ENCODE assay signal across 24 cellular contexts in genomic region chr1:201636065-201636464, GRCh38.
DNase-seq lines count a peak whose midpoint lies in the region; ATAC-seq, FAIRE-seq and TF ChIP-seq lines count a peak whose summit lies in the region.
"Had no signal": no experiment of that assay in that cellular context is flagged by ENCODE, and none has a peak within 500 bp of the region (broad histone marks: within the 10 kb centered on the region; RNA-seq: fewer than 3 reads in every experiment).

No MANE protein-coding gene starts in this region.

- TF ChIP-seq EP300 in upper lobe of left lung (IDR thresholded peaks at IDR 0.05), result no peak

- no peaks in the 10 kb centered on the region for H3K4me1 Mint-ChIP-seq in activated T-cell treated with anti-CD3 and anti-CD28 coated beads, Interleukin-2, amount 50 U/mL, for 72 hours (ENCODE audit: low read depth)
- H3K4me1 Mint-ChIP-seq in activated T-cell treated with anti-CD3 and anti-CD28 coated beads, Interleukin-2, amount 50 U/mL, for 24 hours (ENCODE audit: low read depth), result no peaks in the 10 kb centered on the region
- H3K4me1 Mint-ChIP-seq in chondrocyte (ENCODE audit: low read depth), result peaks cover 23% of the 10 kb centered on the region

- ATAC-seq in activated T-cell treated with anti-CD3 and anti-CD28 coated beads, Interleukin-2, amount 50 U/mL, for 72 hours (replicated peaks in 1 of 2), result no peak
- ATAC-seq in upper lobe of left lung (ENCODE audit: low FRiP score in 2 of 2), result no peak
- no peak for ATAC-seq in HG03280 (IDR thresholded peaks at IDR 0.05; ENCODE audit: unreplicated experiment)
- ATAC-seq: A549 had no signal

- peak overlapping the region; percentile 41 for H2AK5ac ChIP-seq in mesenchymal stem cell (ENCODE audit: low read length, severe bottlenecking)

- no CpG with 5 or more reads among the region's 1 CpG for WGBS in mesenchymal stem cell
- WGBS in upper lobe of left lung, 2 donors, result 94% methylated on average over 1 of the region's 1 CpG; no CpG with 5 or more reads in 1 of the 2 donors

- H3K4me3 Mint-ChIP-seq in activated T-cell treated with anti-CD3 and anti-CD28 coated beads, Interleukin-2, amount 50 U/mL, for 72 hours, result no peak overlapping the region
- no peak overlapping the region for H3K4me3 Mint-ChIP-seq in activated T-cell treated with anti-CD3 and anti-CD28 coated beads, Interleukin-2, amount 50 U/mL, for 24 hours
- H3K4me3 Mint-ChIP-seq in chondrocyte (ENCODE audit: unreplicated experiment), result no peak overlapping the region
- H3K4me3 Mint-ChIP-seq: dendritic cell treated with granulocyte-macrophage colony-stimulating factor and Interleukin-4, amounts not matched to agents 40 ng/mL and 50 ng/mL, for 4 days; nephron had no signal

- peak overlapping the region; percentile 88 for H4K8ac ChIP-seq in mesenchymal stem cell (ENCODE audit: low read length)

- H2BK120ac ChIP-seq in mesenchymal stem cell (ENCODE audit: low read depth, low read length), result peak overlapping the region; percentile 96

- no peak overlapping the region for H2AFZ ChIP-seq in mesenchymal stem cell (ENCODE audit: low read depth, low read length)

- no peak overlapping the region for H3K14ac ChIP-seq in mesenchymal stem cell (ENCODE audit: low read length in 2 of 2)

- no peak for DNase-seq in activated T-cell treated with anti-CD3 and anti-CD28 coated beads, Interleukin-2, amount 50 U/mL, for 72 hours
- DNase-seq in activated T-cell treated with anti-CD3 and anti-CD28 coated beads, Interleukin-2, amount 50 U/mL, for 24 hours, result no peak
- DNase-seq in chondrocyte (ENCODE audit: low spot score) (no peak), mesenchymal stem cell (no peak), upper lobe of left lung (no peak), GM19239 (ENCODE audit: insufficient read length, low spot score) (no peak), DMS 273 (lab: John Stamatoyannopoulos, UW; ENCODE audit: unreplicated experiment) (no peak)
- DNase-seq: activated CD4-positive, alpha-beta T cell treated with anti-CD3 and anti-CD28 coated beads for 48 hours; activated naive CD4-positive, alpha-beta T cell treated with anti-CD3 and anti-CD28 coated beads, Interleukin-2, amount 50 U/mL, for 16 hours; caudate nucleus; DND-41; head of caudate nucleus; NCI-H1048; NCI-H187 treated with DMSO at 0.1 percent for 48 hours; NCI-H748 treated with DMSO at 0.1 percent for 48 hours; RPMI8226; stimulated activated CD4-positive, alpha-beta T cell treated with anti-CD3 and anti-CD28 coated beads, Interleukin-2, amount 100 ng/mL, for 24 hours; T-helper 2 cell had no signal

- H3K9ac ChIP-seq in mesenchymal stem cell (ENCODE audit: low read length), result peak overlapping the region; percentile 31

- H2BK15ac ChIP-seq in mesenchymal stem cell (ENCODE audit: low read depth, poor library complexity, severe bottlenecking), result peak overlapping the region; percentile 55

- H3K9me3 ChIP-seq in mesenchymal stem cell (ENCODE audit: control insufficient read depth, low read length) (no peaks in the 10 kb centered on the region), upper lobe of left lung (no peaks in the 10 kb centered on the region)
- H3K9me3 ChIP-seq: A549 had no signal

- H3K4me2 ChIP-seq in mesenchymal stem cell (ENCODE audit: low read length, poor library complexity, severe bottlenecking), result no peak overlapping the region
- H3K4me2 ChIP-seq: A549 had no signal

- H3K27ac Mint-ChIP-seq in activated T-cell treated with anti-CD3 and anti-CD28 coated beads, Interleukin-2, amount 50 U/mL, for 72 hours, result peak overlapping the region; percentile 38
- H3K27ac Mint-ChIP-seq in activated T-cell treated with anti-CD3 and anti-CD28 coated beads, Interleukin-2, amount 50 U/mL, for 24 hours, result no peak overlapping the region
- H3K27ac Mint-ChIP-seq in chondrocyte (ENCODE audit: unreplicated experiment), result peak overlapping the region; percentile 65
- H3K27ac Mint-ChIP-seq: dendritic cell treated with granulocyte-macrophage colony-stimulating factor and Interleukin-4, amounts not matched to agents 40 ng/mL and 50 ng/mL, for 4 days; nephron had no signal

- H4K91ac ChIP-seq in mesenchymal stem cell (ENCODE audit: low read length), result peak overlapping the region; percentile 83

- H3K4me1 ChIP-seq in mesenchymal stem cell (ENCODE audit: control insufficient read depth, insufficient read depth, low read depth, low read length) (peaks cover 14% of the 10 kb centered on the region), upper lobe of left lung (peaks cover 9 to 20% (median 12%) of the 10 kb centered on the region in 4 donors)

- no peaks in the 10 kb centered on the region for H3K27me3 Mint-ChIP-seq in activated T-cell treated with anti-CD3 and anti-CD28 coated beads, Interleukin-2, amount 50 U/mL, for 72 hours (ENCODE audit: low read depth)
- H3K27me3 Mint-ChIP-seq in activated T-cell treated with anti-CD3 and anti-CD28 coated beads, Interleukin-2, amount 50 U/mL, for 24 hours, result no peaks in the 10 kb centered on the region
- no peaks in the 10 kb centered on the region for H3K27me3 Mint-ChIP-seq in chondrocyte (ENCODE audit: low read depth)
- H3K27me3 Mint-ChIP-seq: dendritic cell treated with granulocyte-macrophage colony-stimulating factor and Interleukin-4, amounts not matched to agents 40 ng/mL and 50 ng/mL, for 4 days had no signal

- H3K4me3 ChIP-seq in mesenchymal stem cell (ENCODE audit: insufficient read depth in 1 of 2, low read depth in 1 of 2, low read length in 2 of 2) (no peak overlapping the region), upper lobe of left lung (no peak overlapping the region)
- H3K4me3 ChIP-seq: A549; BLaER1 treated with 17β-estradiol and CSF1 and Interleukin-3, amounts not matched to agents 10 nM and 100 nM had no signal

- peaks cover 38% of the 10 kb centered on the region for H3K79me1 ChIP-seq in mesenchymal stem cell (replicated peaks; ENCODE audit: low read length, poor library complexity, severe bottlenecking)

- H3K23ac ChIP-seq in mesenchymal stem cell (ENCODE audit: low read length in 2 of 2), result no peak overlapping the region

- peak overlapping the region; percentile 27 to 62 for H3K4ac ChIP-seq in mesenchymal stem cell (ENCODE audit: low read depth in 1 of 2, low read length in 2 of 2)

- no peak overlapping the region for H2BK5ac ChIP-seq in mesenchymal stem cell (ENCODE audit: low read depth, low read length, poor library complexity, severe bottlenecking)

- H3K36me3 ChIP-seq in mesenchymal stem cell (ENCODE audit: control insufficient read depth in 1 of 2, insufficient read depth in 2 of 2, low read depth in 1 of 2, low read length in 2 of 2), result peaks cover 26 to 36% of the 10 kb centered on the region in 2 experiments
- H3K36me3 ChIP-seq in upper lobe of left lung, result no peaks in the 10 kb centered on the region

- TF ChIP-seq CTCF in chondrocyte (IDR thresholded peaks at IDR 0.05) (no peak), upper lobe of left lung (IDR thresholded peaks at IDR 0.05) (no peak)

- no peak for TF ChIP-seq POLR2A in upper lobe of left lung (IDR thresholded peaks at IDR 0.05)

- H3K27ac ChIP-seq in mesenchymal stem cell (ENCODE audit: low read length, poor library complexity, severe bottlenecking) (peak overlapping the region; percentile 34), upper lobe of left lung (peak overlapping the region in 3 of 4 donors; percentile 28 to 72 (median 58))
- H3K27ac ChIP-seq: BLaER1 treated with 17β-estradiol and CSF1 and Interleukin-3, amounts not matched to agents 10 nM and 100 nM had no signal

- H3K18ac ChIP-seq in mesenchymal stem cell (ENCODE audit: low read depth in 1 of 2, low read length in 2 of 2), result peak overlapping the region; percentile 89 to 92

- H3K9me3 Mint-ChIP-seq in activated T-cell treated with anti-CD3 and anti-CD28 coated beads, Interleukin-2, amount 50 U/mL, for 72 hours, result no peaks in the 10 kb centered on the region
- no peaks in the 10 kb centered on the region for H3K9me3 Mint-ChIP-seq in activated T-cell treated with anti-CD3 and anti-CD28 coated beads, Interleukin-2, amount 50 U/mL, for 24 hours
- no peaks in the 10 kb centered on the region for H3K9me3 Mint-ChIP-seq in chondrocyte (ENCODE audit: low read depth)
- H3K9me3 Mint-ChIP-seq: dendritic cell treated with granulocyte-macrophage colony-stimulating factor and Interleukin-4, amounts not matched to agents 40 ng/mL and 50 ng/mL, for 4 days; nephron had no signal

- no peak for FAIRE-seq in GM19239 (lab: Jason Lieb, UNC)
- FAIRE-seq: A549, H54 had no signal

- H3K27me3 ChIP-seq in mesenchymal stem cell (ENCODE audit: control insufficient read depth in 1 of 2, insufficient read depth in 1 of 2, low read length in 2 of 2), result no peaks in the 10 kb centered on the region
- no peaks in the 10 kb centered on the region for H3K27me3 ChIP-seq in upper lobe of left lung
- H3K27me3 ChIP-seq: BLaER1 treated with 17β-estradiol and CSF1 and Interleukin-3, amounts not matched to agents 10 nM and 100 nM had no signal

- no peaks in the 10 kb centered on the region for H3K36me3 Mint-ChIP-seq in activated T-cell treated with anti-CD3 and anti-CD28 coated beads, Interleukin-2, amount 50 U/mL, for 72 hours (ENCODE audit: insufficient read depth in 2 of 2)
- H3K36me3 Mint-ChIP-seq in activated T-cell treated with anti-CD3 and anti-CD28 coated beads, Interleukin-2, amount 50 U/mL, for 24 hours (ENCODE audit: low read depth), result no peaks in the 10 kb centered on the region
- peaks cover 19% of the 10 kb centered on the region for H3K36me3 Mint-ChIP-seq in chondrocyte (ENCODE audit: low read depth)

- peak overlapping the region; percentile 87 to 91 for H2BK12ac ChIP-seq in mesenchymal stem cell (ENCODE audit: low read length in 2 of 2)
